Comparison of ENCODE assay signal across 28 cellular contexts in genomic region chr17:2704031-2704889, GRCh38. TPM values are rescaled to one million over a fixed set of nuclear protein-coding genes. Genes with fewer than 3 reads are reported as not detected.
DNase-seq lines count a peak whose midpoint lies in the region; ATAC-seq and TF ChIP-seq lines count a peak whose summit lies in the region.
"Had no signal": no experiment of that assay in that cellular context is flagged by ENCODE, and none has a peak within 500 bp of the region (broad histone marks: within the 10 kb centered on the region; RNA-seq: fewer than 3 reads in every experiment).

No MANE protein-coding gene starts in this region.

- no peaks in the 10 kb centered on the region for H3K9me3 Mint-ChIP-seq in activated T-cell treated with anti-CD3 and anti-CD28 coated beads, Interleukin-2, amount 50 U/mL, for 24 hours
- H3K9me3 Mint-ChIP-seq in activated T-cell treated with anti-CD3 and anti-CD28 coated beads, Interleukin-2, amount 50 U/mL, for 4 hours, result no peaks in the 10 kb centered on the region
- H3K9me3 Mint-ChIP-seq in activated naive CD8-positive, alpha-beta T cell treated with anti-CD3 and anti-CD28 coated beads, Interleukin-2, amount 10 ng/mL, durations not matched to agents 7 days and 5 days, result no peaks in the 10 kb centered on the region
- H3K9me3 Mint-ChIP-seq in stimulated activated effector memory CD8-positive, alpha-beta T cell treated with anti-CD3 and anti-CD28 coated beads, Interleukin-12 subunit alpha, Interleukin-12 subunit beta, amount 100 ng/mL, for 72 hours, result no peaks in the 10 kb centered on the region
- no peaks in the 10 kb centered on the region for H3K9me3 Mint-ChIP-seq in activated CD4-positive, alpha-beta T cell treated with anti-CD3 and anti-CD28 coated beads, Interleukin-2, amount 10 ng/mL, durations not matched to agents 24 days and 14 days
- H3K9me3 Mint-ChIP-seq: activated naive CD4-positive, alpha-beta T cell treated with anti-CD3 and anti-CD28 coated beads for 36 hours; stimulated activated naive CD8-positive, alpha-beta T cell treated with anti-CD3 and anti-CD28 coated beads, Interleukin-15, Interleukin-2, amounts not matched to agents 100 ng/mL and 50 ng/mL, for 24 hours; type B pancreatic cell had no signal

- peak; percentile 22 for DNase-seq in activated T-cell treated with anti-CD3 and anti-CD28 coated beads, Interleukin-2, amount 50 U/mL, for 24 hours
- DNase-seq in activated T-cell treated with anti-CD3 and anti-CD28 coated beads, Interleukin-2, amount 50 U/mL, for 4 hours, result no peak
- DNase-seq in activated naive CD8-positive, alpha-beta T cell treated with anti-CD3 and anti-CD28 coated beads, Interleukin-2, amount 10 ng/mL, durations not matched to agents 7 days and 5 days, result no peak
- DNase-seq in left lung (peak; percentile 28 to 78), T-helper 9 cell (no peak)
- no peak for DNase-seq in stimulated activated effector memory CD8-positive, alpha-beta T cell treated with anti-CD3 and anti-CD28 coated beads, Interleukin-12 subunit alpha, Interleukin-12 subunit beta, amount 100 ng/mL, for 72 hours (ENCODE audit: low spot score in 2 of 2)
- DNase-seq in effector memory CD4-positive, alpha-beta T cell, result no peak
- DNase-seq in activated CD4-positive, alpha-beta T cell treated with anti-CD3 and anti-CD28 coated beads, Interleukin-2, amount 10 ng/mL, durations not matched to agents 24 days and 14 days, result no peak
- DNase-seq: activated CD4-positive, alpha-beta T cell treated with anti-CD3 and anti-CD28 coated beads, Interleukin-2, amount 50 U/mL, for 1 hour; activated CD8-positive, alpha-beta memory T cell treated with anti-CD3 and anti-CD28 coated beads, Interleukin-2, amount 50 U/mL, for 48 hours; activated naive CD4-positive, alpha-beta T cell treated with anti-CD3 and anti-CD28 coated beads for 36 hours; colonic mucosa; EL; hypothalamus; Kasumi-1; NCI-H1105; RPMI8226; stimulated activated CD4-positive, alpha-beta T cell treated with anti-CD3 and anti-CD28 coated beads, Interleukin-1b, Interleukin-23, amount 100 ng/mL, for 48 hours had no signal

- H3K4me3 Mint-ChIP-seq in activated T-cell treated with anti-CD3 and anti-CD28 coated beads, Interleukin-2, amount 50 U/mL, for 24 hours, result no peak overlapping the region
- H3K4me3 Mint-ChIP-seq in activated T-cell treated with anti-CD3 and anti-CD28 coated beads, Interleukin-2, amount 50 U/mL, for 4 hours, result no peak overlapping the region
- H3K4me3 Mint-ChIP-seq in activated naive CD8-positive, alpha-beta T cell treated with anti-CD3 and anti-CD28 coated beads, Interleukin-2, amount 10 ng/mL, durations not matched to agents 7 days and 5 days, result no peak overlapping the region
- no peak overlapping the region for H3K4me3 Mint-ChIP-seq in stimulated activated effector memory CD8-positive, alpha-beta T cell treated with anti-CD3 and anti-CD28 coated beads, Interleukin-12 subunit alpha, Interleukin-12 subunit beta, amount 100 ng/mL, for 72 hours
- no peak overlapping the region for H3K4me3 Mint-ChIP-seq in activated CD4-positive, alpha-beta T cell treated with anti-CD3 and anti-CD28 coated beads, Interleukin-2, amount 10 ng/mL, durations not matched to agents 24 days and 14 days
- H3K4me3 Mint-ChIP-seq: activated naive CD4-positive, alpha-beta T cell treated with anti-CD3 and anti-CD28 coated beads for 36 hours; B cell; stimulated activated naive CD8-positive, alpha-beta T cell treated with anti-CD3 and anti-CD28 coated beads, Interleukin-15, Interleukin-2, amounts not matched to agents 100 ng/mL and 50 ng/mL, for 24 hours; type B pancreatic cell had no signal

- H3K4me1 ChIP-seq in left lung, result peaks cover 14 to 22% of the 10 kb centered on the region in 2 donors
- H3K4me1 ChIP-seq in effector memory CD4-positive, alpha-beta T cell (ENCODE audit: control insufficient read depth, insufficient read depth, low read length, poor library complexity, severe bottlenecking), result peaks cover 1% of the 10 kb centered on the region

- H3K4me3 ChIP-seq in left lung, result no peak overlapping the region
- no peak overlapping the region for H3K4me3 ChIP-seq in effector memory CD4-positive, alpha-beta T cell (ENCODE audit: insufficient read depth, low read depth, low read length, poor library complexity, severe bottlenecking)
- H3K4me3 ChIP-seq: colonic mucosa had no signal

- no peak overlapping the region for H3K27ac ChIP-seq in left lung
- no peak overlapping the region for H3K27ac ChIP-seq in effector memory CD4-positive, alpha-beta T cell (ENCODE audit: insufficient read depth, low read length, poor library complexity, severe bottlenecking)
- H3K27ac ChIP-seq: colonic mucosa, neutrophil had no signal

- H3K36me3 Mint-ChIP-seq in activated T-cell treated with anti-CD3 and anti-CD28 coated beads, Interleukin-2, amount 50 U/mL, for 24 hours (ENCODE audit: low read depth), result peaks cover 86% of the 10 kb centered on the region
- H3K36me3 Mint-ChIP-seq in activated T-cell treated with anti-CD3 and anti-CD28 coated beads, Interleukin-2, amount 50 U/mL, for 4 hours (ENCODE audit: insufficient read depth), result peaks cover 7% of the 10 kb centered on the region
- no peaks in the 10 kb centered on the region for H3K36me3 Mint-ChIP-seq in activated naive CD8-positive, alpha-beta T cell treated with anti-CD3 and anti-CD28 coated beads, Interleukin-2, amount 10 ng/mL, durations not matched to agents 7 days and 5 days
- peaks cover 50% of the 10 kb centered on the region for H3K36me3 Mint-ChIP-seq in stimulated activated effector memory CD8-positive, alpha-beta T cell treated with anti-CD3 and anti-CD28 coated beads, Interleukin-12 subunit alpha, Interleukin-12 subunit beta, amount 100 ng/mL, for 72 hours
- H3K36me3 Mint-ChIP-seq in activated CD4-positive, alpha-beta T cell treated with anti-CD3 and anti-CD28 coated beads, Interleukin-2, amount 10 ng/mL, durations not matched to agents 24 days and 14 days (ENCODE audit: low read depth), result peaks cover 35% of the 10 kb centered on the region

- no peaks in the 10 kb centered on the region for H3K27me3 ChIP-seq in left lung
- H3K27me3 ChIP-seq in effector memory CD4-positive, alpha-beta T cell (replicated peaks; ENCODE audit: control insufficient read depth, insufficient read depth, low read length, poor library complexity, severe bottlenecking), result no peaks in the 10 kb centered on the region
- H3K27me3 ChIP-seq: colonic mucosa, neutrophil had no signal

- intact Hi-C loops in left lung (cut with DNase I), result no loop called here
- intact Hi-C loops in activated CD4-positive, alpha-beta T cell treated with anti-CD3 and anti-CD28 coated beads, Interleukin-2, amount 10 ng/mL, durations not matched to agents 24 days and 14 days (cut with micrococcal nuclease), result no loop called here

- peaks cover 23% of the 10 kb centered on the region for H3K4me1 Mint-ChIP-seq in activated T-cell treated with anti-CD3 and anti-CD28 coated beads, Interleukin-2, amount 50 U/mL, for 24 hours (ENCODE audit: low read depth)
- H3K4me1 Mint-ChIP-seq in activated T-cell treated with anti-CD3 and anti-CD28 coated beads, Interleukin-2, amount 50 U/mL, for 4 hours (ENCODE audit: low read depth), result peaks cover 22% of the 10 kb centered on the region
- H3K4me1 Mint-ChIP-seq in activated naive CD8-positive, alpha-beta T cell treated with anti-CD3 and anti-CD28 coated beads, Interleukin-2, amount 10 ng/mL, durations not matched to agents 7 days and 5 days, result peaks cover 7% of the 10 kb centered on the region
- peaks cover 41% of the 10 kb centered on the region for H3K4me1 Mint-ChIP-seq in stimulated activated effector memory CD8-positive, alpha-beta T cell treated with anti-CD3 and anti-CD28 coated beads, Interleukin-12 subunit alpha, Interleukin-12 subunit beta, amount 100 ng/mL, for 72 hours
- H3K4me1 Mint-ChIP-seq in activated CD4-positive, alpha-beta T cell treated with anti-CD3 and anti-CD28 coated beads, Interleukin-2, amount 10 ng/mL, durations not matched to agents 24 days and 14 days, result peaks cover 16% of the 10 kb centered on the region

- POLR2A ChIA-PET in activated naive CD8-positive, alpha-beta T cell treated with anti-CD3 and anti-CD28 coated beads, Interleukin-2, amount 10 ng/mL, durations not matched to agents 7 days and 5 days (lab: Charles Lee), result no interaction called here

- peaks cover 0 to 55% of the 10 kb centered on the region in 2 donors for H3K36me3 ChIP-seq in left lung
- peaks cover 47% of the 10 kb centered on the region for H3K36me3 ChIP-seq in effector memory CD4-positive, alpha-beta T cell (ENCODE audit: control insufficient read depth, insufficient read depth, low read length)

- TF ChIP-seq CTCF in left lung (IDR thresholded peaks at IDR 0.05), result no peak

- ATAC-seq in activated T-cell treated with anti-CD3 and anti-CD28 coated beads, Interleukin-2, amount 50 U/mL, for 4 hours, result no peak
- no peak for ATAC-seq in activated naive CD8-positive, alpha-beta T cell treated with anti-CD3 and anti-CD28 coated beads, Interleukin-2, amount 10 ng/mL, durations not matched to agents 7 days and 5 days (ENCODE audit: low read depth)
- ATAC-seq in left lung, result no peak
- no peak for ATAC-seq in stimulated activated effector memory CD8-positive, alpha-beta T cell treated with anti-CD3 and anti-CD28 coated beads, Interleukin-12 subunit alpha, Interleukin-12 subunit beta, amount 100 ng/mL, for 72 hours
- ATAC-seq: sciatic nerve had no signal

- H3K27me3 Mint-ChIP-seq in activated T-cell treated with anti-CD3 and anti-CD28 coated beads, Interleukin-2, amount 50 U/mL, for 24 hours, result no peaks in the 10 kb centered on the region
- no peaks in the 10 kb centered on the region for H3K27me3 Mint-ChIP-seq in activated T-cell treated with anti-CD3 and anti-CD28 coated beads, Interleukin-2, amount 50 U/mL, for 4 hours (ENCODE audit: low read depth)
- H3K27me3 Mint-ChIP-seq in activated naive CD8-positive, alpha-beta T cell treated with anti-CD3 and anti-CD28 coated beads, Interleukin-2, amount 10 ng/mL, durations not matched to agents 7 days and 5 days, result no peaks in the 10 kb centered on the region
- H3K27me3 Mint-ChIP-seq in activated CD4-positive, alpha-beta T cell treated with anti-CD3 and anti-CD28 coated beads, Interleukin-2, amount 10 ng/mL, durations not matched to agents 24 days and 14 days, result no peaks in the 10 kb centered on the region
- H3K27me3 Mint-ChIP-seq: B cell; stimulated activated naive CD8-positive, alpha-beta T cell treated with anti-CD3 and anti-CD28 coated beads, Interleukin-15, Interleukin-2, amounts not matched to agents 100 ng/mL and 50 ng/mL, for 24 hours; type B pancreatic cell had no signal

- no peaks in the 10 kb centered on the region for H3K9me3 ChIP-seq in left lung
- no peaks in the 10 kb centered on the region for H3K9me3 ChIP-seq in effector memory CD4-positive, alpha-beta T cell (ENCODE audit: control insufficient read depth, low read length)
- H3K9me3 ChIP-seq: Caco-2, colonic mucosa, neutrophil had no signal

- H3K27ac Mint-ChIP-seq in activated T-cell treated with anti-CD3 and anti-CD28 coated beads, Interleukin-2, amount 50 U/mL, for 24 hours, result peak overlapping the region; percentile 38
- peak overlapping the region; percentile 52 for H3K27ac Mint-ChIP-seq in activated naive CD8-positive, alpha-beta T cell treated with anti-CD3 and anti-CD28 coated beads, Interleukin-2, amount 10 ng/mL, durations not matched to agents 7 days and 5 days
- H3K27ac Mint-ChIP-seq in stimulated activated effector memory CD8-positive, alpha-beta T cell treated with anti-CD3 and anti-CD28 coated beads, Interleukin-12 subunit alpha, Interleukin-12 subunit beta, amount 100 ng/mL, for 72 hours, result peak overlapping the region; percentile 85
- no peak overlapping the region for H3K27ac Mint-ChIP-seq in activated CD4-positive, alpha-beta T cell treated with anti-CD3 and anti-CD28 coated beads, Interleukin-2, amount 10 ng/mL, durations not matched to agents 24 days and 14 days
- H3K27ac Mint-ChIP-seq: activated naive CD4-positive, alpha-beta T cell treated with anti-CD3 and anti-CD28 coated beads for 36 hours; B cell; stimulated activated naive CD8-positive, alpha-beta T cell treated with anti-CD3 and anti-CD28 coated beads, Interleukin-15, Interleukin-2, amounts not matched to agents 100 ng/mL and 50 ng/mL, for 24 hours; type B pancreatic cell had no signal

RNA-seq across cellular contexts. Expression of gene CLUH, which starts 7.3 kb away (rescaled TPM):
- total RNA-seq in activated T-cell treated with anti-CD3 and anti-CD28 coated beads, Interleukin-2, amount 50 U/mL, for 4 hours, result 100 to 1,000 TPM; 245 to 297 (median 279) TPM
- 10 to 100 TPM; 46.2 to 48.7 TPM for total RNA-seq in activated naive CD8-positive, alpha-beta T cell treated with anti-CD3 and anti-CD28 coated beads, Interleukin-2, amount 10 ng/mL, durations not matched to agents 7 days and 5 days
- 10 to 100 TPM; 45.3 to 71.8 TPM for total RNA-seq in left lung
- 178 and 193 TPM in 2 replicates for total RNA-seq in activated CD4-positive, alpha-beta T cell treated with anti-CD3 and anti-CD28 coated beads, Interleukin-2, amount 10 ng/mL, durations not matched to agents 24 days and 14 days

RNA-seq across cellular contexts. Expression of gene CCDC92B, which starts 45.2 kb away (rescaled TPM):
- under 1 TPM in 1 of 3 donors, not detected in 2; 0.16 TPM for total RNA-seq in activated T-cell treated with anti-CD3 and anti-CD28 coated beads, Interleukin-2, amount 50 U/mL, for 4 hours
- total RNA-seq in activated naive CD8-positive, alpha-beta T cell treated with anti-CD3 and anti-CD28 coated beads, Interleukin-2, amount 10 ng/mL, durations not matched to agents 7 days and 5 days, result under 1 TPM; 0.08 to 0.09 TPM
- total RNA-seq in left lung, result under 1 TPM; 0.15 to 0.18 TPM
- total RNA-seq in activated CD4-positive, alpha-beta T cell treated with anti-CD3 and anti-CD28 coated beads, Interleukin-2, amount 10 ng/mL, durations not matched to agents 24 days and 14 days, result 0.14 TPM in 2 replicates
- total RNA-seq: A172, B cell, fibroblast of villous mesenchyme, mononuclear cell, NCI-H460 had no signal

Comparison
In these comparisons a context has a peak if more than half of its experiments do, and no peak if none do; other contexts are left out.
1. DNase-seq: peak in activated T-cell treated with anti-CD3 and anti-CD28 coated beads, Interleukin-2, amount 50 U/mL, for 24 hours (single experiment) and left lung (2 of 2); none in activated T-cell treated with anti-CD3 and anti-CD28 coated beads, Interleukin-2, amount 50 U/mL, for 4 hours (single experiment), activated naive CD8-positive, alpha-beta T cell treated with anti-CD3 and anti-CD28 coated beads, Interleukin-2, amount 10 ng/mL, durations not matched to agents 7 days and 5 days (single experiment), stimulated activated effector memory CD8-positive, alpha-beta T cell treated with anti-CD3 and anti-CD28 coated beads, Interleukin-12 subunit alpha, Interleukin-12 subunit beta, amount 100 ng/mL, for 72 hours (0 of 2), effector memory CD4-positive, alpha-beta T cell (0 of 3), activated CD4-positive, alpha-beta T cell treated with anti-CD3 and anti-CD28 coated beads, Interleukin-2, amount 10 ng/mL, durations not matched to agents 24 days and 14 days (single experiment) and T-helper 9 cell (single experiment).